ENCODE assay signal across 14 cellular contexts in the genomic region with DNA sequence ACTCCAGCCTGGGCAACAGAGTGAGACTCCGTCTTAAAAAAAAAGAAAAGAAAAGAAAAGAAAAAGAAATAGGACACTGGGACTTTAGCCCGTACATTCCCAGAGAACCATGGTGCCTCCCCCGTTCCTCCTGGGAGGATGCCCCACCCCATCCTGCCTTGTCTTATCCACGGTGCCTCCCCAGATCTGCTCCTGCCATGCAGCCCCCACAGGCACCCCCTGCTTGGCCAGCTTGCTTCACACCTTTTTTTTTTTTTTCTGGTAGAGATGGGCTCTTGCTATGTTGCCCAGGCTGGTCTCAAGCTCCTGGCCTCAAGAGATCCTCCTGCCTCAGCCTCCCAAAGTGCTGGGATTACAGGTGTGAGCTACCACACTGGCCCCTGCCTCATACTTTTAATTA. TPM values are rescaled to one million over a fixed set of nuclear protein-coding genes. Genes with fewer than 3 reads are reported as not detected.
DNase-seq lines count a peak whose midpoint lies in the region; ATAC-seq and TF ChIP-seq lines count a peak whose summit lies in the region.
"Not testable (repeated sequence)": the region's sequence is repeated elsewhere in the genome, so short reads cannot be mapped to it uniquely, and the experiment has no call there.
"Had no signal": no experiment of that assay in that cellular context is flagged by ENCODE, and none has a peak within 500 bp of the region (broad histone marks: within the 10 kb centered on the region; RNA-seq: fewer than 3 reads in every experiment).

No MANE protein-coding gene starts in this region.

- peaks cover 36% of the 10 kb centered on the region for H3K36me3 Mint-ChIP-seq in activated CD4-positive, alpha-beta T cell treated with anti-CD3 and anti-CD28 coated beads, Interleukin-2, amount 10 ng/mL, durations not matched to agents 24 days and 14 days (ENCODE audit: low read depth)
- peaks cover 41% of the 10 kb centered on the region for H3K36me3 Mint-ChIP-seq in activated T-helper 2 cell treated with anti-CD3 and anti-CD28 coated beads, Interferon-gamma antibody, Interleukin-2, Interleukin-4, amounts not matched to agents 10 μg/mL and 5 μg/mL and 100 μg/mL, durations not matched to agents 14 hours and 24 hours and 36 hours (ENCODE audit: low read depth)
- H3K36me3 Mint-ChIP-seq in naive B cell, result peaks cover 6 to 11% of the 10 kb centered on the region in 2 donors

- H3K27me3 ChIP-seq in Loucy (ENCODE audit: insufficient read depth, low read length, poor library complexity, severe bottlenecking); colonic mucosa: not testable (repeated sequence)

- H3K4me3 Mint-ChIP-seq in activated CD4-positive, alpha-beta T cell treated with anti-CD3 and anti-CD28 coated beads, Interleukin-2, amount 10 ng/mL, durations not matched to agents 24 days and 14 days, result peak overlapping the region; percentile 93
- H3K4me3 Mint-ChIP-seq in activated T-helper 2 cell treated with anti-CD3 and anti-CD28 coated beads, Interferon-gamma antibody, Interleukin-2, Interleukin-4, amounts not matched to agents 10 μg/mL and 5 μg/mL and 100 μg/mL, durations not matched to agents 14 hours and 24 hours and 36 hours (ENCODE audit: low read depth), result peak overlapping the region; percentile 98
- peak overlapping the region; percentile 97 to 100 (median 99) for H3K4me3 Mint-ChIP-seq in naive B cell

- peak overlapping the region; percentile 16 for H3K27ac ChIP-seq in colonic mucosa

- peaks cover 44% of the 10 kb centered on the region for H3K4me1 ChIP-seq in Loucy (ENCODE audit: insufficient read depth, low read length, poor library complexity, severe bottlenecking)
- not testable (repeated sequence) for H3K4me1 ChIP-seq in colonic mucosa

- not testable (repeated sequence) for H3K36me3 ChIP-seq in Loucy (ENCODE audit: insufficient read depth, low read length); colonic mucosa

- not testable (repeated sequence) for H3K9me3 ChIP-seq in Loucy (ENCODE audit: insufficient read depth, low read depth, low read length); colonic mucosa

- not testable (repeated sequence) for H2AFZ ChIP-seq in Loucy (ENCODE audit: low read length)

- TF ChIP-seq CTCF in Loucy (conservative IDR thresholded peaks at IDR 0.05; ENCODE audit: low read length); colonic mucosa (IDR thresholded peaks at IDR 0.05): not testable (repeated sequence)

- not testable (repeated sequence) for H3F3A ChIP-seq in Loucy (ENCODE audit: low read depth)

- not testable (repeated sequence) for ATAC-seq in naive B cell (ENCODE audit: low read depth in 2 of 2); stimulated activated naive CD8-positive, alpha-beta T cell treated with anti-CD3 and anti-CD28 coated beads, Interleukin-15, Interleukin-2, amounts not matched to agents 100 U/mL and 50 U/mL, for 24 hours

- peak; percentile 57 for DNase-seq in CMK (ENCODE audit: low read depth)
- DNase-seq in activated CD4-positive, alpha-beta T cell treated with anti-CD3 and anti-CD28 coated beads, Interleukin-2, amount 10 ng/mL, durations not matched to agents 24 days and 14 days; activated T-helper 2 cell treated with anti-CD3 and anti-CD28 coated beads, Interferon-gamma antibody, Interleukin-2, Interleukin-4, amounts not matched to agents 10 μg/mL and 5 μg/mL and 100 μg/mL, durations not matched to agents 14 hours and 24 hours and 36 hours (ENCODE audit: low spot score); colonic mucosa; naive B cell: not testable (repeated sequence)
- DNase-seq in stimulated activated naive CD8-positive, alpha-beta T cell treated with anti-CD3 and anti-CD28 coated beads, Interleukin-15, Interleukin-2, amounts not matched to agents 100 U/mL and 50 U/mL, for 24 hours, result peak; percentile 30

- not testable (repeated sequence) for H3K9me3 Mint-ChIP-seq in activated CD4-positive, alpha-beta T cell treated with anti-CD3 and anti-CD28 coated beads, Interleukin-2, amount 10 ng/mL, durations not matched to agents 24 days and 14 days; activated T-helper 2 cell treated with anti-CD3 and anti-CD28 coated beads, Interferon-gamma antibody, Interleukin-2, Interleukin-4, amounts not matched to agents 10 μg/mL and 5 μg/mL and 100 μg/mL, durations not matched to agents 14 hours and 24 hours and 36 hours; naive B cell

- H4K20me1 ChIP-seq in Loucy (ENCODE audit: insufficient read depth, low read length, poor library complexity, severe bottlenecking), result not testable (repeated sequence)

- H3K9ac ChIP-seq in Loucy (ENCODE audit: low read depth, low read length, poor library complexity, severe bottlenecking), result peak overlapping the region; percentile 87
- H3K9ac ChIP-seq in colonic mucosa (ENCODE audit: low read depth in 2 of 2, low read length in 2 of 2), result peak overlapping the region in 1 of 2 donors; percentile 19

- H3K9me2 ChIP-seq in Loucy (replicated peaks; ENCODE audit: low read depth, low read length), result not testable (repeated sequence)

- H3K4me3 ChIP-seq in Loucy (ENCODE audit: low read length, poor library complexity, severe bottlenecking), result peak overlapping the region; percentile 82
- not testable (repeated sequence) for H3K4me3 ChIP-seq in colonic mucosa

- H3K27ac Mint-ChIP-seq in activated CD4-positive, alpha-beta T cell treated with anti-CD3 and anti-CD28 coated beads, Interleukin-2, amount 10 ng/mL, durations not matched to agents 24 days and 14 days, result peak overlapping the region; percentile 94
- H3K27ac Mint-ChIP-seq in activated T-helper 2 cell treated with anti-CD3 and anti-CD28 coated beads, Interferon-gamma antibody, Interleukin-2, Interleukin-4, amounts not matched to agents 10 μg/mL and 5 μg/mL and 100 μg/mL, durations not matched to agents 14 hours and 24 hours and 36 hours, result peak overlapping the region; percentile 94
- H3K27ac Mint-ChIP-seq in naive B cell, result peak overlapping the region; percentile 98 to 100 (median 98)

- H3K27me3 Mint-ChIP-seq in activated CD4-positive, alpha-beta T cell treated with anti-CD3 and anti-CD28 coated beads, Interleukin-2, amount 10 ng/mL, durations not matched to agents 24 days and 14 days; activated T-helper 2 cell treated with anti-CD3 and anti-CD28 coated beads, Interferon-gamma antibody, Interleukin-2, Interleukin-4, amounts not matched to agents 10 μg/mL and 5 μg/mL and 100 μg/mL, durations not matched to agents 14 hours and 24 hours and 36 hours (ENCODE audit: low read depth); naive B cell: not testable (repeated sequence)

- peak overlapping the region; percentile 91 for H3K4me2 ChIP-seq in Loucy (ENCODE audit: low read depth, low read length, poor library complexity, severe bottlenecking)

- intact Hi-C loops in activated CD4-positive, alpha-beta T cell treated with anti-CD3 and anti-CD28 coated beads, Interleukin-2, amount 10 ng/mL, durations not matched to agents 24 days and 14 days (cut with micrococcal nuclease), result loop anchor here (1.0 to 5.0 kb wide), 3 partner anchors 8 to 81 kb away; no protein-coding TSS in a partner anchor
- intact Hi-C loops in activated T-helper 2 cell treated with anti-CD3 and anti-CD28 coated beads, Interferon-gamma antibody, Interleukin-2, Interleukin-4, amounts not matched to agents 10 μg/mL and 5 μg/mL and 100 μg/mL, durations not matched to agents 14 hours and 24 hours and 36 hours (cut with micrococcal nuclease), result loop anchor here (1.0 to 5.0 kb wide), 3 partner anchors 8 to 61 kb away; partner anchors contain the start of gene MAZ
- intact Hi-C loops in colonic mucosa (cut with DNase I), result not testable (repeated sequence)

- H3K79me2 ChIP-seq in Loucy (ENCODE audit: insufficient read depth, low read length), result peaks cover 35% of the 10 kb centered on the region

- peaks cover 49% of the 10 kb centered on the region for H3K4me1 Mint-ChIP-seq in activated CD4-positive, alpha-beta T cell treated with anti-CD3 and anti-CD28 coated beads, Interleukin-2, amount 10 ng/mL, durations not matched to agents 24 days and 14 days
- H3K4me1 Mint-ChIP-seq in activated T-helper 2 cell treated with anti-CD3 and anti-CD28 coated beads, Interferon-gamma antibody, Interleukin-2, Interleukin-4, amounts not matched to agents 10 μg/mL and 5 μg/mL and 100 μg/mL, durations not matched to agents 14 hours and 24 hours and 36 hours (ENCODE audit: low read depth), result peaks cover 35% of the 10 kb centered on the region
- H3K4me1 Mint-ChIP-seq in naive B cell, result peaks cover 35 to 62% (median 55%) of the 10 kb centered on the region in 3 donors

RNA-seq across cellular contexts. Expression of gene C16orf54, which starts 0.7 kb away (rescaled TPM):
- total RNA-seq in activated CD4-positive, alpha-beta T cell treated with anti-CD3 and anti-CD28 coated beads, Interleukin-2, amount 10 ng/mL, durations not matched to agents 24 days and 14 days, result 17.0 and 17.8 TPM in 2 replicates
- 18.0 and 18.5 TPM in 2 replicates for total RNA-seq in activated T-helper 2 cell treated with anti-CD3 and anti-CD28 coated beads, Interferon-gamma antibody, Interleukin-2, Interleukin-4, amounts not matched to agents 10 μg/mL and 5 μg/mL and 100 μg/mL, durations not matched to agents 14 hours and 24 hours and 36 hours
- total RNA-seq in colonic mucosa, result 1 to 10 TPM; 1.7 TPM
- 10 to 100 TPM in 5 of 6 donors, 1 to 10 TPM in 1; 1.4 to 70.0 (median 29.5) TPM for polyA plus RNA-seq in naive B cell (ENCODE audit: low read depth in 6 of 6)
- total RNA-seq: astrocyte had no signal
- polyA plus RNA-seq: AG04450 had no signal

RNA-seq across cellular contexts. Expression of gene ZG16, which starts 31.5 kb away (rescaled TPM):
- total RNA-seq in activated CD4-positive, alpha-beta T cell treated with anti-CD3 and anti-CD28 coated beads, Interleukin-2, amount 10 ng/mL, durations not matched to agents 24 days and 14 days, result not detected in 2 replicates
- total RNA-seq in activated T-helper 2 cell treated with anti-CD3 and anti-CD28 coated beads, Interferon-gamma antibody, Interleukin-2, Interleukin-4, amounts not matched to agents 10 μg/mL and 5 μg/mL and 100 μg/mL, durations not matched to agents 14 hours and 24 hours and 36 hours, result not detected in 2 replicates
- total RNA-seq in colonic mucosa, result 100 to 1,000 TPM; 280 to 758 TPM
- polyA plus RNA-seq in naive B cell (ENCODE audit: low read depth in 6 of 6), result under 1 TPM in 1 of 6 donors, not detected in 5; 0.13 TPM
- total RNA-seq: astrocyte, cardiac septum, esophagus squamous epithelium, heart right ventricle, progenitor cell of endocrine pancreas, tibial nerve had no signal
- polyA plus RNA-seq: AG04450 had no signal

RNA-seq across cellular contexts. Expression of gene KIF22, which starts 44.0 kb away (rescaled TPM):
- 132 TPM in 2 replicates for total RNA-seq in activated CD4-positive, alpha-beta T cell treated with anti-CD3 and anti-CD28 coated beads, Interleukin-2, amount 10 ng/mL, durations not matched to agents 24 days and 14 days
- total RNA-seq in activated T-helper 2 cell treated with anti-CD3 and anti-CD28 coated beads, Interferon-gamma antibody, Interleukin-2, Interleukin-4, amounts not matched to agents 10 μg/mL and 5 μg/mL and 100 μg/mL, durations not matched to agents 14 hours and 24 hours and 36 hours, result 132 and 136 TPM in 2 replicates
- 100 to 1,000 TPM in 1 of 2 donors, 10 to 100 TPM in 1; 60.7 to 150 TPM for total RNA-seq in colonic mucosa
- 10 to 100 TPM; 24.0 to 29.6 (median 26.3) TPM for polyA plus RNA-seq in naive B cell (ENCODE audit: low read depth in 6 of 6)

RNA-seq across cellular contexts. Expression of gene MAZ, which starts 59.8 kb away (rescaled TPM):
- 378 and 380 TPM in 2 replicates for total RNA-seq in activated CD4-positive, alpha-beta T cell treated with anti-CD3 and anti-CD28 coated beads, Interleukin-2, amount 10 ng/mL, durations not matched to agents 24 days and 14 days
- 387 and 388 TPM in 2 replicates for total RNA-seq in activated T-helper 2 cell treated with anti-CD3 and anti-CD28 coated beads, Interferon-gamma antibody, Interleukin-2, Interleukin-4, amounts not matched to agents 10 μg/mL and 5 μg/mL and 100 μg/mL, durations not matched to agents 14 hours and 24 hours and 36 hours
- 100 to 1,000 TPM; 286 to 441 TPM for total RNA-seq in colonic mucosa
- polyA plus RNA-seq in naive B cell (ENCODE audit: low read depth in 6 of 6), result 10 to 100 TPM; 16.1 to 30.6 (median 23.2) TPM

Comparison
In these comparisons a context has a peak if more than half of its experiments do, and no peak if none do; other contexts are left out.
1. RNA of gene ZG16, which starts 31.5 kb away (total RNA-seq): 280 to 758 TPM in colonic mucosa; not detected in activated CD4-positive, alpha-beta T cell treated with anti-CD3 and anti-CD28 coated beads, Interleukin-2, amount 10 ng/mL, durations not matched to agents 24 days and 14 days and not detected in activated T-helper 2 cell treated with anti-CD3 and anti-CD28 coated beads, Interferon-gamma antibody, Interleukin-2, Interleukin-4, amounts not matched to agents 10 μg/mL and 5 μg/mL and 100 μg/mL, durations not matched to agents 14 hours and 24 hours and 36 hours; every median in the first group is over 100 times any median in the second.
2. Peak in every context shown above with its lines, with median percentiles within 50 percentile points of each other: H3K27ac Mint-ChIP-seq and H3K4me3 Mint-ChIP-seq.